Comparison of ENCODE assay signal across 1 cellular context in genomic region chr7:4792537-4793126, GRCh38.
A peak's percentile ranks its signal among the peaks of the same experiment; 100 is the strongest.
TF ChIP-seq lines count a peak whose summit lies in the region.

No MANE protein-coding gene starts in this region.

TF ChIP-seq in H1, 55 proteins besides CTCF, POLR2A, EP300 and RAD21:
- TF ChIP-seq MAX (IDR thresholded peaks at IDR 0.05) (peak; percentile 86), KDM4A (IDR thresholded peaks at IDR 0.05; ENCODE audit: low read depth, low read length, severe bottlenecking) (peak; percentile 52), MAFK (IDR thresholded peaks at IDR 0.05; ENCODE audit: low read depth, low read length) (no peak), E2F6 (IDR thresholded peaks at IDR 0.05) (peak; percentile 34; the same call in 1 of the 2 replicates), EZH2 (IDR thresholded peaks at IDR 0.05; ENCODE audit: low read depth, low read length, severe bottlenecking) (peak; percentile 29), RXRA (IDR thresholded peaks at IDR 0.05; ENCODE audit: insufficient read depth, low read depth, low read length) (no peak), SIN3A (conservative IDR thresholded peaks at IDR 0.05 in 1 of 2, IDR thresholded peaks at IDR 0.05 in 1 of 2; ENCODE audit: low read depth in 1 of 2, low read length in 2 of 2) (peak; percentile 54 to 58; a peak in 2 of 4 replicates), POLR2AphosphoS5 (IDR thresholded peaks at IDR 0.05; ENCODE audit: low read depth, low read length) (peak; percentile 51; the same call in 1 of the 2 replicates)
